Comparison of ENCODE assay signal across 18 cellular contexts in the genomic region with DNA sequence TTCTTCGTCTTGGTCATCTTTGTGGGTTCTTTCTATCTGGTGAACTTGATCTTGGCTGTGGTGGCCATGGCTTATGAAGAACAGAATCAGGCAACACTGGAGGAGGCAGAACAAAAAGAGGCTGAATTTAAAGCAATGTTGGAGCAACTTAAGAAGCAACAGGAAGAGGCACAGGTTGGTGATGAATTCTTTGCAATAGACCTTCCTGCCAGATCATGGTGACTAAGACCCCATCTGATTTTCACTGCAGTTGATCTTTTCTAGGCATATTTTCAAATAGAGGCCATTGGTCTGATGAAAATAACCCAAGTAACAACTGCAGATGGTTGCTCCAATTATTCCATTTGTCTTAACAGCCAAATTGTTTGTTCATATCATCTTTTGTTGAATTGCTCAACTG.
"Had no signal": no experiment of that assay in that cellular context is flagged by ENCODE, and none has a peak within 500 bp of the region (broad histone marks: within the 10 kb centered on the region; RNA-seq: fewer than 3 reads in every experiment).

No MANE protein-coding gene starts in this region.

- H3K9me3 Mint-ChIP-seq: dendritic cell treated with granulocyte-macrophage colony-stimulating factor and Interleukin-4, amounts not matched to agents 40 ng/mL and 50 ng/mL, for 4 days; immature natural killer cell; memory B cell; natural killer cell; type B pancreatic cell had no signal

- H3K4me1 Mint-ChIP-seq: immature natural killer cell, memory B cell, mesothelial cell of epicardium, natural killer cell, neural crest cell had no signal

- H3K4me3 Mint-ChIP-seq: dendritic cell treated with granulocyte-macrophage colony-stimulating factor and Interleukin-4, amounts not matched to agents 40 ng/mL and 50 ng/mL, for 4 days; immature natural killer cell; memory B cell; mesothelial cell of epicardium; natural killer cell; neural crest cell; type B pancreatic cell had no signal

- H3K27ac Mint-ChIP-seq: dendritic cell treated with granulocyte-macrophage colony-stimulating factor and Interleukin-4, amounts not matched to agents 40 ng/mL and 50 ng/mL, for 4 days; immature natural killer cell; memory B cell; mesothelial cell of epicardium; natural killer cell; type B pancreatic cell had no signal

- H3K27me3 Mint-ChIP-seq: memory B cell, type B pancreatic cell had no signal

- H3K4me3 ChIP-seq: left ventricle myocardium inferior, lower lobe of right lung, ovary, right atrium auricular region, sigmoid colon, stomach had no signal

- H3K36me3 Mint-ChIP-seq: immature natural killer cell, memory B cell, natural killer cell, type B pancreatic cell had no signal

- DNase-seq: erythroblast; immature natural killer cell; left ventricle myocardium inferior; lower lobe of right lung; natural killer cell; nucleus accumbens; ovary; sigmoid colon; small intestine; stimulated activated CD4-positive, alpha-beta T cell treated with anti-CD3 and anti-CD28 coated beads, Interleukin-12 subunit alpha, Interleukin-12 subunit beta, amount 100 ng/mL, for 4 hours; stimulated activated naive CD4-positive, alpha-beta T cell; stomach had no signal
